ENCODE assay signal across 16 cellular contexts in the genomic region with DNA sequence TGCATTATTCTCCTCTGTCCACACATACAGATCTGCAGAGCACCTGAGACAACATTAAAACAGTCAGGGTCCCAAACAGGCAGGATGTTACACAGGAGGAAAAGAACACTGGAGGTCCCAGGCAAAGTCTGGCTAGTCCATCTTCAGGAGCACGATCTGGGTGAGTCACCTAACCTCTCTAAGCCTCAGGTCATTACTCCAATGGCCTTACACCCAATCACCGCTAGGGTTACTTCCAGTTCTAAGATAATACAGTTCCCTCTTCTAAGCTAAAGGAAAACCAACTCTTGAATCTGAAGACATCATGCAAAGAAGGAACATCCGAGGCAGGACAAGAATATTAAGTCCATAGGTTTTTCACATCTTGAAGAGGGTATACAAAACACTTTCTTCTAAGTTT. TPM values are rescaled to one million over a fixed set of nuclear protein-coding genes. Genes with fewer than 3 reads are reported as not detected.
DNase-seq lines count a peak whose midpoint lies in the region; ATAC-seq and TF ChIP-seq lines count a peak whose summit lies in the region.
"Had no signal": no experiment of that assay in that cellular context is flagged by ENCODE, and none has a peak within 500 bp of the region (broad histone marks: within the 10 kb centered on the region; RNA-seq: fewer than 3 reads in every experiment).

No MANE protein-coding gene starts in this region.

- ATAC-seq in left ventricle myocardium superior (no peak), upper lobe of right lung (peak; percentile 13), HG03135 (IDR thresholded peaks at IDR 0.05; ENCODE audit: unreplicated experiment) (no peak)

- H3K27ac ChIP-seq in cardiac muscle cell (no peak overlapping the region), VCaP (peak overlapping the region; percentile 48), hepatocyte (peak overlapping the region; percentile 51), upper lobe of right lung (no peak overlapping the region)
- H3K27ac ChIP-seq: vagina had no signal

- no peaks in the 10 kb centered on the region for H3K9me2 ChIP-seq in hepatocyte (replicated peaks; ENCODE audit: insufficient read depth)

- H3K4me3 ChIP-seq in cardiac muscle cell: no peak overlapping the region
- H3K4me3 ChIP-seq in hepatocyte: no peak overlapping the region
- H3K4me3 ChIP-seq in upper lobe of right lung: no peak overlapping the region
- H3K4me3 ChIP-seq: vagina had no signal

- DNase-seq in cardiac muscle cell (ENCODE audit: low read depth in 1 of 2, low spot score in 1 of 2) (no peak), left ventricle myocardium superior (no peak), hepatocyte (ENCODE audit: low spot score) (peak; percentile 54), upper lobe of right lung (no peak), NCI-H1417 treated with DMSO at 0.1 percent for 48 hours (lab: John Stamatoyannopoulos, UW) (no peak)
- no peak for DNase-seq in stimulated activated CD4-positive, alpha-beta T cell treated with anti-CD3 and anti-CD28 coated beads, Interleukin-2, amount 100 ng/mL, for 48 hours
- DNase-seq: activated CD4-positive, alpha-beta memory T cell treated with anti-CD3 and anti-CD28 coated beads for 36 hours; activated naive CD4-positive, alpha-beta T cell treated with Interleukin-2 at 50 U/mL for 16 hours; cerebellar nuclear complex; DND-41; NCI-H1105 treated with DMSO at 0.1 percent for 48 hours; NCI-H748 treated with DMSO at 0.1 percent for 48 hours; stimulated activated CD4-positive, alpha-beta T cell treated with anti-CD3 and anti-CD28 coated beads, Interleukin-12 subunit alpha, Interleukin-12 subunit beta, amount 100 ng/mL, for 4 hours had no signal

- H3K9me3 ChIP-seq in cardiac muscle cell (ENCODE audit: low read depth): no peaks in the 10 kb centered on the region
- H3K9me3 ChIP-seq in hepatocyte (ENCODE audit: low read depth): no peaks in the 10 kb centered on the region
- no peaks in the 10 kb centered on the region for H3K9me3 ChIP-seq in upper lobe of right lung
- H3K9me3 ChIP-seq: vagina had no signal

- H3K4me1 ChIP-seq in cardiac muscle cell (ENCODE audit: low read depth) (no peaks in the 10 kb centered on the region), hepatocyte (ENCODE audit: insufficient read depth) (peaks cover 11% of the 10 kb centered on the region), upper lobe of right lung (peaks cover 13% of the 10 kb centered on the region)

- no peaks in the 10 kb centered on the region for H3K79me2 ChIP-seq in hepatocyte

- no peak overlapping the region for H2AFZ ChIP-seq in hepatocyte

- peaks cover 21% of the 10 kb centered on the region for H3K36me3 ChIP-seq in cardiac muscle cell
- H3K36me3 ChIP-seq in hepatocyte (replicated peaks; ENCODE audit: insufficient read depth, low read depth): no peaks in the 10 kb centered on the region
- peaks cover 70% of the 10 kb centered on the region for H3K36me3 ChIP-seq in upper lobe of right lung

- 59% methylated on average over 3 of the region's 3 CpGs for WGBS in hepatocyte (ENCODE audit: low lambda C conversion rate, missing lambda C conversion rate)

- H4K20me1 ChIP-seq in hepatocyte (ENCODE audit: insufficient read depth, poor library complexity, severe bottlenecking): no peaks in the 10 kb centered on the region

- peak; percentile 18 for TF ChIP-seq CTCF in cardiac muscle cell (IDR thresholded peaks at IDR 0.05; ENCODE audit: low read depth, low read length)
- TF ChIP-seq CTCF in VCaP (conservative IDR thresholded peaks at IDR 0.05): no peak; the same call in 1 of the 2 replicates
- TF ChIP-seq CTCF in hepatocyte (IDR thresholded peaks at IDR 0.05; ENCODE audit: poor library complexity): peak; percentile 17
- no peak for TF ChIP-seq CTCF in upper lobe of right lung (IDR thresholded peaks at IDR 0.05)

- H3K27me3 ChIP-seq in cardiac muscle cell: no peaks in the 10 kb centered on the region
- no peaks in the 10 kb centered on the region for H3K27me3 ChIP-seq in hepatocyte
- no peaks in the 10 kb centered on the region for H3K27me3 ChIP-seq in upper lobe of right lung
- H3K27me3 ChIP-seq: vagina had no signal

- intact Hi-C loops in left ventricle myocardium superior (cut with micrococcal nuclease) (no loop called here), upper lobe of right lung (cut with DNase I) (no loop called here)

- H3K4me2 ChIP-seq in hepatocyte: no peak overlapping the region

RNA-seq across cellular contexts. Expression of a gene that starts 24.5 kb away (rescaled TPM):
- total RNA-seq in cardiac muscle cell: 23.0 and 26.0 TPM in 2 replicates
- 42.8 and 49.7 TPM in 2 replicates for polyA plus RNA-seq in cardiac muscle cell
- 31.5 TPM for total RNA-seq in left ventricle myocardium superior
- 25.9 and 26.2 TPM in 2 replicates for total RNA-seq in hepatocyte
- polyA plus RNA-seq in hepatocyte: 54.2 and 54.8 TPM in 2 replicates
- total RNA-seq in upper lobe of right lung: 54.6 TPM

RNA-seq across cellular contexts. Expression of a gene that starts 46.4 kb away (rescaled TPM):
- total RNA-seq in cardiac muscle cell (107 and 262 TPM in 2 replicates), left ventricle myocardium superior (402 TPM), hepatocyte (120 and 122 TPM in 2 replicates), upper lobe of right lung (86.3 TPM)
- polyA plus RNA-seq in cardiac muscle cell (499 and 613 TPM in 2 replicates), hepatocyte (387 and 414 TPM in 2 replicates)

RNA-seq across cellular contexts. Expression of a gene that starts 46.8 kb away (rescaled TPM):
- total RNA-seq in cardiac muscle cell (40.5 and 42.3 TPM in 2 replicates), left ventricle myocardium superior (21.6 TPM), hepatocyte (18.2 and 25.7 TPM in 2 replicates), upper lobe of right lung (16.8 TPM)
- polyA plus RNA-seq in cardiac muscle cell (65.7 and 76.1 TPM in 2 replicates), hepatocyte (29.0 and 38.5 TPM in 2 replicates)

Comparison
In these comparisons a context has a peak if more than half of its experiments do, and no peak if none do; other contexts are left out.
1. H3K27ac ChIP-seq: peak in VCaP (single experiment) and hepatocyte (single experiment); none in cardiac muscle cell (single experiment) and upper lobe of right lung (single experiment).
2. CTCF ChIP-seq: peak in cardiac muscle cell (single experiment) and hepatocyte (single experiment); none in VCaP (single experiment) and upper lobe of right lung (single experiment).